In the genomic region with DNA sequence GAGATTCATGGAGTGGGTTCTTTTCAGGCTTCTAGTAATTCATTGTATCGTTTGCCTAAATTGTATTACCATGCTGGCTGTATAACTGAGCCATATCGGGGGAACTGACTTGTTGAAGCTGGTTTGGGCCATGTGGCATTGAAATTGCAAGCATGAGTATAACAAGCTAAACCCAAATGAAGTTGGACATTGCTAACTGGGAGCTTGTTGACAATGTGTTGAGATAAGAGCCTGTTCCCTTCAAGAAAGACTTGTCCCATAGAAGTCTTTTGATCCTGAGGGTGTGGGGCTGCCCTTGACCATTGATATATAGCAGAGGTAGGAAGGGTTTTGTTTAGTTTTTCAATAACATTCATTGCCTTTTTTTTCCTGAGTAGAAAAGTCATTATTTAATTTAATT, we compare ENCODE assay signal across 33 cellular contexts.
"Had no signal": no experiment of that assay in that cellular context is flagged by ENCODE, and none has a peak within 500 bp of the region (broad histone marks: within the 10 kb centered on the region; RNA-seq: fewer than 3 reads in every experiment).

No MANE protein-coding gene starts in this region.

- H3K36me3 ChIP-seq: adrenal gland, brain microvascular endothelial cell, breast epithelium had no signal

- H3K4me3 ChIP-seq: adrenal gland, body of pancreas, breast epithelium had no signal

- H3K4me1 ChIP-seq: adrenal gland, body of pancreas, breast epithelium had no signal

- H3K27ac ChIP-seq: adrenal gland, body of pancreas, brain microvascular endothelial cell, breast epithelium, VCaP had no signal

- DNase-seq: activated B cell treated with CpG ODN at 0.5 μM for 24 hours; activated CD4-positive, alpha-beta memory T cell treated with anti-CD3 and anti-CD28 coated beads for 36 hours; activated CD4-positive, alpha-beta T cell treated with anti-CD3 and anti-CD28 coated beads for 4 hours; activated CD4-positive, alpha-beta T cell treated with anti-CD3 and anti-CD28 coated beads, Interleukin-2, amount 10 ng/mL, durations not matched to agents 24 days and 14 days; activated CD4-positive, alpha-beta T cell treated with anti-CD3 and anti-CD28 coated beads, Interleukin-2, amount 50 U/mL, for 1 hour; activated CD4-positive, alpha-beta T cell treated with anti-CD3 and anti-CD28 coated beads, Interleukin-2, amount 50 U/mL, for 4 hours; activated CD4-positive, CD25-positive, alpha-beta regulatory T cell treated with anti-CD3 and anti-CD28 coated beads, Interleukin-2, amount 50 U/mL, for 72 hours; activated CD8-positive, alpha-beta memory T cell treated with anti-CD3 and anti-CD28 coated beads, Interleukin-2, amount 50 U/mL, for 4 hours; activated CD8-positive, alpha-beta T cell treated with anti-CD3 and anti-CD28 coated beads for 36 hours; activated effector memory CD4-positive, alpha-beta T cell treated with anti-CD3 and anti-CD28 coated beads, Interleukin-2, amount 50 U/mL, for 16 hours; activated gamma-delta T cell treated with Interleukin-2 at 50 U/mL for 16 hours; activated naive CD4-positive, alpha-beta T cell; activated naive CD4-positive, alpha-beta T cell treated with anti-CD3 and anti-CD28 coated beads for 36 hours; activated naive CD4-positive, alpha-beta T cell treated with anti-CD3 and anti-CD28 coated beads, Interleukin-2, amount 50 U/mL, for 16 hours; activated naive CD8-positive, alpha-beta T cell treated with anti-CD3 and anti-CD28 coated beads for 36 hours; activated T-cell treated with anti-CD3 and anti-CD28 coated beads for 4 hours; activated T-cell treated with anti-CD3 and anti-CD28 coated beads, Interleukin-2, amount 50 U/mL, for 1 hour; activated T-cell treated with anti-CD3 and anti-CD28 coated beads, Interleukin-2, amount 50 U/mL, for 4 hours; activated T-cell treated with anti-CD3 and anti-CD28 coated beads, Interleukin-2, amount 50 U/mL, for 72 hours; adrenal gland; amniotic stem cell; aorta; body of pancreas; brain microvascular endothelial cell; caudate nucleus; cerebellar nuclear complex; T-helper 1 cell; T-helper 2 cell; T-helper 9 cell had no signal

- H3K9me3 ChIP-seq: adrenal gland, body of pancreas, breast epithelium had no signal

- ATAC-seq: activated CD8-positive, alpha-beta T cell treated with anti-CD3 and anti-CD28 coated beads for 36 hours; activated naive CD4-positive, alpha-beta T cell treated with anti-CD3 and anti-CD28 coated beads, Interleukin-2, amount 50 U/mL, for 72 hours; activated T-cell treated with anti-CD3 and anti-CD28 coated beads, Interleukin-2, amount 50 U/mL, for 4 hours; activated T-cell treated with anti-CD3 and anti-CD28 coated beads, Interleukin-2, amount 50 U/mL, for 72 hours; activated T-helper 17 cell treated with anti-CD3 and anti-CD28 coated beads, Interleukin-2, amount 50 U/mL, for 72 hours; body of pancreas had no signal

- H3K27me3 ChIP-seq: adrenal gland, body of pancreas, brain microvascular endothelial cell, breast epithelium had no signal
